14 cellular contexts compared by ENCODE assay signal in genomic region chr16:31083081-31083480, GRCh38. TPM values are rescaled to one million over a fixed set of nuclear protein-coding genes. Genes with fewer than 3 reads are reported as not detected.
DNase-seq lines count a peak whose midpoint lies in the region; ATAC-seq and TF ChIP-seq lines count a peak whose summit lies in the region.
"Had no signal": no experiment of that assay in that cellular context is flagged by ENCODE, and none has a peak within 500 bp of the region (broad histone marks: within the 10 kb centered on the region; RNA-seq: fewer than 3 reads in every experiment).

No MANE protein-coding gene starts in this region.

- H3K27ac ChIP-seq in gastroesophageal sphincter, result no peak overlapping the region
- H3K27ac ChIP-seq: GM23248 had no signal

- no peaks in the 10 kb centered on the region for H3K27me3 ChIP-seq in gastroesophageal sphincter

- H3K9me3 Mint-ChIP-seq in activated T-cell treated with anti-CD3 and anti-CD28 coated beads, Interleukin-2, amount 50 U/mL, for 24 hours, result no peaks in the 10 kb centered on the region

- DNase-seq in activated T-cell treated with anti-CD3 and anti-CD28 coated beads, Interleukin-2, amount 50 U/mL, for 24 hours, result no peak
- no peak for DNase-seq in activated T-cell treated with anti-CD3 and anti-CD28 coated beads, Interleukin-2, amount 50 U/mL, for 1 hour
- DNase-seq in NCI-H2227 (lab: John Stamatoyannopoulos, UW; ENCODE audit: unreplicated experiment) (peak; percentile 45), epidermal melanocyte (ENCODE audit: insufficient read length, low spot score) (peak; percentile 4), sciatic nerve (ENCODE audit: low spot score) (no peak), iPS-NIHi7 (ENCODE audit: extremely low spot score) (no peak)
- DNase-seq in activated CD8-positive, alpha-beta memory T cell treated with anti-CD3 and anti-CD28 coated beads for 24 hours, result no peak
- DNase-seq: C1 segment of cervical spinal cord, EL, GM23248, Kasumi-1, NCI-H187, SHP77 treated with DMSO at 0.1 percent for 48 hours had no signal

- peaks cover 82% of the 10 kb centered on the region for H3K36me3 Mint-ChIP-seq in activated T-cell treated with anti-CD3 and anti-CD28 coated beads, Interleukin-2, amount 50 U/mL, for 24 hours (ENCODE audit: low read depth)

- peaks cover 28% of the 10 kb centered on the region for H3K4me1 Mint-ChIP-seq in activated T-cell treated with anti-CD3 and anti-CD28 coated beads, Interleukin-2, amount 50 U/mL, for 24 hours (ENCODE audit: low read depth)

- no peaks in the 10 kb centered on the region for H3K27me3 Mint-ChIP-seq in activated T-cell treated with anti-CD3 and anti-CD28 coated beads, Interleukin-2, amount 50 U/mL, for 24 hours

- ATAC-seq in sciatic nerve, result no peak
- ATAC-seq in gastroesophageal sphincter, result no peak

- WGBS in gastroesophageal sphincter (ENCODE audit: low coverage in 1 of 2), 2 donors, result 38 to 90% methylated on average over 2 to 7 of the region's 9 CpGs

- TF ChIP-seq CTCF in gastroesophageal sphincter (IDR thresholded peaks at IDR 0.05), result no peak

- peaks cover 0 to 100% of the 10 kb centered on the region in 2 donors for H3K36me3 ChIP-seq in gastroesophageal sphincter

- no peaks in the 10 kb centered on the region for H3K9me3 ChIP-seq in gastroesophageal sphincter

- no peak for TF ChIP-seq EP300 in gastroesophageal sphincter (IDR thresholded peaks at IDR 0.05)

- peak overlapping the region; percentile 37 for H3K27ac Mint-ChIP-seq in activated T-cell treated with anti-CD3 and anti-CD28 coated beads, Interleukin-2, amount 50 U/mL, for 24 hours

- no peak for TF ChIP-seq POLR2A in gastroesophageal sphincter (IDR thresholded peaks at IDR 0.05)

- intact Hi-C loops in sciatic nerve (cut with DNase I), result no loop called here

- H3K4me3 ChIP-seq in gastroesophageal sphincter, result no peak overlapping the region
- H3K4me3 ChIP-seq: GM23248 had no signal

- no peak overlapping the region for H3K4me3 Mint-ChIP-seq in activated T-cell treated with anti-CD3 and anti-CD28 coated beads, Interleukin-2, amount 50 U/mL, for 24 hours

- peaks cover 0 to 25% (median 3%) of the 10 kb centered on the region in 3 donors for H3K4me1 ChIP-seq in gastroesophageal sphincter

RNA-seq across cellular contexts. Expression of gene PRSS53, which starts 5.7 kb away (rescaled TPM):
- total RNA-seq in sciatic nerve (3.1 TPM), gastroesophageal sphincter (1 to 10 TPM in 3 of 4 donors, under 1 TPM in 1; 0.25 to 4.4 (median 2.6) TPM)

RNA-seq across cellular contexts. Expression of gene ZNF646, which starts 8.9 kb away (rescaled TPM):
- total RNA-seq in sciatic nerve (16.3 TPM), gastroesophageal sphincter (10 to 100 TPM; 10.9 to 16.9 (median 13.6) TPM)

RNA-seq across cellular contexts. Expression of gene ZNF668, which starts 9.0 kb away (rescaled TPM):
- total RNA-seq in sciatic nerve, result 6.8 TPM
- 10 to 100 TPM in 3 of 4 donors, 1 to 10 TPM in 1; 8.6 to 22.5 (median 12.6) TPM for total RNA-seq in gastroesophageal sphincter

RNA-seq across cellular contexts. Expression of gene VKORC1, which starts 11.5 kb away (rescaled TPM):
- total RNA-seq in sciatic nerve (65.0 TPM), gastroesophageal sphincter (100 to 1,000 TPM in 3 of 4 donors, 10 to 100 TPM in 1; 93.6 to 119 (median 107) TPM)

RNA-seq across cellular contexts. Expression of gene BCKDK, which starts 25.1 kb away (rescaled TPM):
- total RNA-seq in sciatic nerve (35.0 TPM), gastroesophageal sphincter (10 to 100 TPM; 26.5 to 70.2 (median 39.8) TPM)

Comparison
In these comparisons a context has a peak if more than half of its experiments do, and no peak if none do; other contexts are left out.
1. DNase-seq: peak in NCI-H2227 (single experiment) and epidermal melanocyte (single experiment); none in activated T-cell treated with anti-CD3 and anti-CD28 coated beads, Interleukin-2, amount 50 U/mL, for 24 hours (single experiment), activated T-cell treated with anti-CD3 and anti-CD28 coated beads, Interleukin-2, amount 50 U/mL, for 1 hour (single experiment), activated CD8-positive, alpha-beta memory T cell treated with anti-CD3 and anti-CD28 coated beads for 24 hours (single experiment), sciatic nerve (single experiment) and iPS-NIHi7 (single experiment).